ENCODE assay signal across 14 cellular contexts in the genomic region with DNA sequence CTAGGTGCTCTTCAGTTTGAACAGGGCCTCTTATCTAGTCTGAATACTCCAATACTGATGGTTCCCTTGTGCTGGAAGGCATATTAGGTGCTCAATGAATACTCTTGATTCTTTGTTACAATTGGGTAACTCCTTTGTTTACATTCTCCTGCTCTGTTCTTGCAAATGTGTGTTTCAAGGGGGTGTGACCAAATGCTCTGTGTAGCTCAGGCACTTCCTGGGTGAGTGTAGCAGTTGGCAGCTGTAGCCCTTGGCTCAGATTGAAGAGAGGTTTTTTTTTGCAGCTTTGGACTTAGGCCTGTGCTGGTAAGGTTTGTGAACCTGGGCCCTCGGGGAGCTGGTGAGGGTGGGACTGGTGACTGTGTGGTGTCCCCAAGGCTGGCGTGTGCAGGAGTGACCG. TPM values are rescaled to one million over a fixed set of nuclear protein-coding genes. Genes with fewer than 3 reads are reported as not detected.
A peak's percentile ranks its signal among the peaks of the same experiment; 100 is the strongest.
DNase-seq lines count a peak whose midpoint lies in the region; TF ChIP-seq lines count a peak whose summit lies in the region.
"Had no signal": no experiment of that assay in that cellular context is flagged by ENCODE, and none has a peak within 500 bp of the region (broad histone marks: within the 10 kb centered on the region; RNA-seq: fewer than 3 reads in every experiment).

No MANE protein-coding gene starts in this region.

- H3K4me3 ChIP-seq in brain microvascular endothelial cell (ENCODE audit: low read depth, low read length) = no peak overlapping the region
- no peak overlapping the region for H3K4me3 ChIP-seq in H7 (ENCODE audit: insufficient read depth, low read depth, low read length)

- H3K27me3 ChIP-seq in brain microvascular endothelial cell (replicated peaks) (no peaks in the 10 kb centered on the region), H7 (ENCODE audit: control insufficient read depth, insufficient read depth, low read length) (no peaks in the 10 kb centered on the region)
- H3K27me3 ChIP-seq: neutrophil had no signal

- H3K36me3 ChIP-seq in brain microvascular endothelial cell (replicated peaks) (peaks cover 12% of the 10 kb centered on the region), H7 (replicated peaks; ENCODE audit: control insufficient read depth, insufficient read depth, low read length) (peaks cover 39% of the 10 kb centered on the region)

- H3K4me1 Mint-ChIP-seq in HFFc6 (ENCODE audit: low read depth) = peaks cover 10% of the 10 kb centered on the region

- H3K27ac ChIP-seq in brain microvascular endothelial cell = no peak overlapping the region
- H3K27ac ChIP-seq: neutrophil had no signal

- H3K27me3 Mint-ChIP-seq in HFFc6 (ENCODE audit: insufficient read depth) = no peaks in the 10 kb centered on the region; the same call in 1 of the 2 replicates
- H3K27me3 Mint-ChIP-seq: activated CD4-positive, alpha-beta memory T cell treated with anti-CD3 and anti-CD28 coated beads, Interleukin-2, amount 10 ng/mL, durations not matched to agents 7 days and 5 days; activated naive CD8-positive, alpha-beta T cell; stimulated activated memory B cell treated with anti-CD40 and anti-IgM and Interleukin-4, amounts not matched to agents 10 μg/mL and 1 μg/mL and 100 μg/mL, for 72 hours had no signal

- no peak overlapping the region; the same call in 1 of the 2 replicates for H3K27ac Mint-ChIP-seq in HFFc6
- H3K27ac Mint-ChIP-seq: activated CD4-positive, alpha-beta memory T cell treated with anti-CD3 and anti-CD28 coated beads, Interleukin-2, amount 10 ng/mL, durations not matched to agents 7 days and 5 days; activated naive CD8-positive, alpha-beta T cell; stimulated activated memory B cell treated with anti-CD40 and anti-IgM and Interleukin-4, amounts not matched to agents 10 μg/mL and 1 μg/mL and 100 μg/mL, for 72 hours had no signal

- in situ Hi-C loops in ACHN (cut with HindIII; ENCODE audit: low pct_ligation_motif_present, low pct_unique_long_range_greater_than_20kb, low sequenced_read_pairs) (no loop called here), brain microvascular endothelial cell (cut with HindIII; ENCODE audit: low pct_ligation_motif_present, low sequenced_read_pairs) (no loop called here)

- no peak overlapping the region for H3K4me3 Mint-ChIP-seq in HFFc6
- H3K4me3 Mint-ChIP-seq: activated CD4-positive, alpha-beta memory T cell treated with anti-CD3 and anti-CD28 coated beads, Interleukin-2, amount 10 ng/mL, durations not matched to agents 7 days and 5 days; activated naive CD8-positive, alpha-beta T cell; stimulated activated memory B cell treated with anti-CD40 and anti-IgM and Interleukin-4, amounts not matched to agents 10 μg/mL and 1 μg/mL and 100 μg/mL, for 72 hours had no signal

- no peak for TF ChIP-seq CTCF in HFFc6 (IDR thresholded peaks at IDR 0.05)
- no peak for TF ChIP-seq CTCF in brain microvascular endothelial cell (IDR thresholded peaks at IDR 0.05; ENCODE audit: low read depth, low read length, missing control alignments)

- peak; percentile 26 for DNase-seq in ACHN
- DNase-seq in HFFc6 = peak; percentile 68
- peak; percentile 35 for DNase-seq in brain microvascular endothelial cell
- peak; percentile 94 for DNase-seq in iris pigment epithelial cell (ENCODE audit: low read depth)
- DNase-seq in GF-D8 (lab: John Stamatoyannopoulos, UW) = no peak
- no peak for DNase-seq in activated gamma-delta T cell (lab: John Stamatoyannopoulos, UW)
- DNase-seq in H7 = no peak
- no peak for DNase-seq in ecto neural progenitor cell (ENCODE audit: low spot score)
- DNase-seq: activated CD4-positive, alpha-beta memory T cell treated with anti-CD3 and anti-CD28 coated beads, Interleukin-2, amount 10 ng/mL, durations not matched to agents 7 days and 5 days; AML-193; islet precursor cell had no signal

- no peaks in the 10 kb centered on the region for H3K9me3 Mint-ChIP-seq in HFFc6
- H3K9me3 Mint-ChIP-seq: activated CD4-positive, alpha-beta memory T cell treated with anti-CD3 and anti-CD28 coated beads, Interleukin-2, amount 10 ng/mL, durations not matched to agents 7 days and 5 days had no signal

- H3K36me3 Mint-ChIP-seq in HFFc6 (ENCODE audit: low read depth) = peaks cover 20% of the 10 kb centered on the region; the same call in 1 of the 2 replicates

RNA-seq across cellular contexts. Expression of a gene that starts 20.2 kb away (rescaled TPM):
- total RNA-seq in HFFc6 (2021; fragmentation: NEBNext Ultra II Directional; extraction: Animal tissue kit (Norgen Biotek cat#: 25700)) = 10 to 100 TPM; 47.3 to 67.6 (median 62.5) TPM
- 74.1 and 101 TPM in 2 replicates for total RNA-seq in H7 (2014; rRNA removed; shearing (Covaris generic))

RNA-seq across cellular contexts. Expression of a gene that starts 36.6 kb away (rescaled TPM):
- 1 to 10 TPM in 5 of 6 experiments, under 1 TPM in 1; 0.96 to 2.9 (median 1.6) TPM for total RNA-seq in HFFc6 (2021; fragmentation: NEBNext Ultra II Directional; extraction: Animal tissue kit (Norgen Biotek cat#: 25700))
- total RNA-seq in H7 (2014; rRNA removed; shearing (Covaris generic)) = 3.3 and 3.8 TPM in 2 replicates

RNA-seq across cellular contexts. Expression of a gene that starts 55.5 kb away (rescaled TPM):
- 10 to 100 TPM; 27.7 to 36.3 (median 33.7) TPM for total RNA-seq in HFFc6 (2021; fragmentation: NEBNext Ultra II Directional; extraction: Animal tissue kit (Norgen Biotek cat#: 25700))
- total RNA-seq in H7 (2014; rRNA removed; shearing (Covaris generic)) = 12.2 and 14.8 TPM in 2 replicates

Comparison
In these comparisons a context has a peak if more than half of its experiments do, and no peak if none do; other contexts are left out.
1. DNase-seq: peak in ACHN (single experiment), HFFc6 (single experiment), brain microvascular endothelial cell (single experiment) and iris pigment epithelial cell (single experiment); none in GF-D8 (single experiment), activated gamma-delta T cell (single experiment), H7 (single experiment) and ecto neural progenitor cell (single experiment).